Comparison of ENCODE assay signal across 17 cellular contexts in genomic region chr7:19899517-19899916, GRCh38.
DNase-seq lines count a peak whose midpoint lies in the region; TF ChIP-seq lines count a peak whose summit lies in the region.
"Had no signal": no experiment of that assay in that cellular context is flagged by ENCODE, and none has a peak within 500 bp of the region (broad histone marks: within the 10 kb centered on the region; RNA-seq: fewer than 3 reads in every experiment).

No MANE protein-coding gene starts in this region.

- H4K20me1 ChIP-seq in Karpas-422 (ENCODE audit: insufficient read depth, low read depth, low read length): no peaks in the 10 kb centered on the region

- no peak overlapping the region for H3K27ac ChIP-seq in Karpas-422 (ENCODE audit: low read length)
- H3K27ac ChIP-seq: colonic mucosa, right atrium auricular region, vagina had no signal

- H3K9me2 ChIP-seq in Karpas-422 (replicated peaks; ENCODE audit: insufficient read depth, low read length): no peaks in the 10 kb centered on the region

- no peaks in the 10 kb centered on the region for H3K9me3 ChIP-seq in Karpas-422 (ENCODE audit: low read length)
- H3K9me3 ChIP-seq: colonic mucosa, right atrium auricular region, vagina had no signal

- H3K4me3 ChIP-seq in kidney epithelial cell (ENCODE audit: low read depth, low read length) (no peak overlapping the region), Karpas-422 (ENCODE audit: low read length) (no peak overlapping the region)
- H3K4me3 ChIP-seq: colonic mucosa, right atrium auricular region, vagina had no signal

- H3K9ac ChIP-seq in Karpas-422 (ENCODE audit: low read length): no peak overlapping the region

- DNase-seq in AG08396 (ENCODE audit: low spot score) (peak; percentile 19), LHCN-M2 (ENCODE audit: low read depth) (peak; percentile 84), dedifferentiated amniotic fluid mesenchymal stem cell (ENCODE audit: extremely low spot score) (peak; percentile 26), kidney epithelial cell (ENCODE audit: low read depth) (peak; percentile 29), cerebellum (ENCODE audit: low spot score) (no peak), inferior parietal cortex (ENCODE audit: extremely low spot score) (no peak), NCI-H2171 treated with DMSO at 0.1 percent for 48 hours (lab: John Stamatoyannopoulos, UW) (no peak), Karpas-422 (no peak)
- DNase-seq: activated CD4-positive, alpha-beta T cell treated with anti-CD3 and anti-CD28 coated beads for 36 hours; activated effector memory CD4-positive, alpha-beta T cell treated with anti-CD3 and anti-CD28 coated beads, Interleukin-2, amount 50 U/mL, for 16 hours; anterior cingulate cortex; colonic mucosa; kidney; NCI-H1417 treated with DMSO at 0.1 percent for 48 hours; RPMI8226 had no signal

- no peak overlapping the region for H2AFZ ChIP-seq in Karpas-422 (ENCODE audit: low read length)

- no peaks in the 10 kb centered on the region for H3K79me2 ChIP-seq in Karpas-422 (ENCODE audit: low read length)

- no peak overlapping the region for H3K4me2 ChIP-seq in Karpas-422 (ENCODE audit: low read depth, low read length, poor library complexity, severe bottlenecking)

- H3K4me1 ChIP-seq in Karpas-422 (ENCODE audit: low read length): no peaks in the 10 kb centered on the region
- H3K4me1 ChIP-seq: colonic mucosa, right atrium auricular region, vagina had no signal

- no peak for TF ChIP-seq CTCF in kidney epithelial cell (IDR thresholded peaks at IDR 0.05; ENCODE audit: insufficient read depth, low read length, poor library complexity, severe bottlenecking)

- H3K36me3 ChIP-seq in kidney epithelial cell (ENCODE audit: control insufficient read depth, insufficient read depth, low read length) (no peaks in the 10 kb centered on the region), Karpas-422 (ENCODE audit: insufficient read depth, low read length) (no peaks in the 10 kb centered on the region)
- H3K36me3 ChIP-seq: colonic mucosa, right atrium auricular region, vagina had no signal

- H3K27me3 ChIP-seq in kidney epithelial cell (ENCODE audit: control insufficient read depth, insufficient read depth, low read length): no peaks in the 10 kb centered on the region
- no peaks in the 10 kb centered on the region for H3K27me3 ChIP-seq in Karpas-422 (ENCODE audit: low read length)
- H3K27me3 ChIP-seq: colonic mucosa, right atrium auricular region, vagina had no signal

Comparison
In these comparisons a context has a peak if more than half of its experiments do, and no peak if none do; other contexts are left out.
1. DNase-seq: peak in AG08396 (single experiment), LHCN-M2 (single experiment), dedifferentiated amniotic fluid mesenchymal stem cell (single experiment) and kidney epithelial cell (single experiment); none in cerebellum (single experiment), inferior parietal cortex (single experiment), NCI-H2171 treated with DMSO at 0.1 percent for 48 hours (single experiment) and Karpas-422 (single experiment).